ENCODE assay signal across 1 cellular context in genomic region chr1:91647061-91647460, GRCh38.
A peak's percentile ranks its signal among the peaks of the same experiment; 100 is the strongest.
TF ChIP-seq lines count a peak whose summit lies in the region.

No MANE protein-coding gene starts in this region.

TF ChIP-seq in K562, 482 proteins besides CTCF, POLR2A, EP300 and RAD21 (continued from another document):
- TF ChIP-seq CREB5 (CRISPR knock-in tag; IDR thresholded peaks at IDR 0.05) (no peak), ZNF764 (CRISPR knock-in tag; IDR thresholded peaks at IDR 0.05; ENCODE audit: low read depth) (no peak), ASH1L (IDR thresholded peaks at IDR 0.05; ENCODE audit: borderline replicate concordance, low read depth, partially characterized antibody) (no peak), TCF7 (IDR thresholded peaks at IDR 0.05; ENCODE audit: borderline replicate concordance) (no peak), HDAC8 (tag; IDR thresholded peaks at IDR 0.05) (no peak), SPI1 (IDR thresholded peaks at IDR 0.05; ENCODE audit: borderline replicate concordance, low read depth, low read length) (0 out of 2 replicates have a peak, but pooled peaks have one; percentile 3), PRMT5 (CRISPR knock-in tag; IDR thresholded peaks at IDR 0.05) (no peak), ARID2 (IDR thresholded peaks at IDR 0.05) (no peak), CTBP1 (IDR thresholded peaks at IDR 0.05; ENCODE audit: borderline replicate concordance) (peak; percentile 52; the same call in 1 of the 2 replicates)
